In genomic region chr19:1885398-1886119, GRCh38 we compare ENCODE assay signal across 8 cellular contexts. TPM values are rescaled to one million over a fixed set of nuclear protein-coding genes. Genes with fewer than 3 reads are reported as not detected.
DNase-seq lines count a peak whose midpoint lies in the region; ATAC-seq and TF ChIP-seq lines count a peak whose summit lies in the region.
"Not testable (repeated sequence)": the region's sequence is repeated elsewhere in the genome, so short reads cannot be mapped to it uniquely, and the experiment has no call there.

TSS of gene ABHD17A (minus strand) at chr19:1885496. CDS start at chr19:1881566, 3,930 bp downstream.

- DNase-seq in AG04449 (ENCODE audit: low read depth, low spot score) = not testable (repeated sequence)
- DNase-seq in NCI-H526 treated with DMSO at 0.1 percent for 48 hours (lab: John Stamatoyannopoulos, UW) (peak; percentile 39), cerebellum (ENCODE audit: low spot score) (peak; percentile 99), islet precursor cell (peak; percentile 96), spleen (peak; percentile 99)
- peak; percentile 93 to 95 for DNase-seq in activated CD4-positive, alpha-beta T cell treated with anti-CD3 and anti-CD28 coated beads for 4 hours

- POLR2A ChIA-PET in AG04449 (lab: Yijun Ruan, JAX) = interaction anchor here (0.6 to 0.7 kb wide), 2 partner anchors 9 to 16 kb away, joined by 3 to 6 read pairs; no protein-coding TSS in a partner anchor

- intact Hi-C loops in spleen (cut with DNase I; ENCODE audit: low total_unique reads) = not testable (repeated sequence)

- not testable (repeated sequence) for H3K9me3 ChIP-seq in spleen

- not testable (repeated sequence) for H3K27me3 ChIP-seq in spleen (replicated peaks in 1 of 7)

- TF ChIP-seq POLR2A in spleen (IDR thresholded peaks at IDR 0.05) = peak in 2 of 3 donors; percentile 62 to 94

- H3K36me3 ChIP-seq in spleen = not testable (repeated sequence)

- H3K27ac ChIP-seq in spleen = peak within 1 kb of the TSS; percentile 79 to 95 (median 93)

- not testable (repeated sequence) for TF ChIP-seq CTCF in AG04449 (IDR thresholded peaks at IDR 0.05; ENCODE audit: insufficient read depth, low read length, missing control alignments)
- peak in 1 of 11 experiments; percentile 12 for TF ChIP-seq CTCF in spleen (IDR thresholded peaks at IDR 0.05 in 8 of 11, conservative IDR thresholded peaks at IDR 0.05 in 3 of 11)

- ATAC-seq in GM19035 (IDR thresholded peaks at IDR 0.05; ENCODE audit: unreplicated experiment) = peak; percentile 79
- ATAC-seq in HG03442 (IDR thresholded peaks at IDR 0.05; ENCODE audit: unreplicated experiment) = peak; percentile 74

- peak within 1 kb of the TSS; percentile 80 for H3K4me3 ChIP-seq in AG04449 (ENCODE audit: low read depth, low read length)
- H3K4me3 ChIP-seq in spleen = peak within 1 kb of the TSS; percentile 68 to 96 (median 88)

- CTCF ChIA-PET in AG04449 (lab: Yijun Ruan, JAX) = interaction anchor here (1.7 to 3.9 kb wide), 2 partner anchors 12 to 45 kb away, joined by 3 to 14 read pairs; no protein-coding TSS in a partner anchor

- peaks cover 33 to 64% (median 50%) of the 10 kb centered on the region in 6 donors for H3K4me1 ChIP-seq in spleen

- 19 to 33% (median 24%) methylated on average over 28 to 46 of the region's 46 CpGs for WGBS in spleen, 5 donors

RNA-seq across cellular contexts. Expression of gene ABHD17A, which starts in this region (rescaled TPM):
- 37.5 TPM for total RNA-seq in cerebellum
- total RNA-seq in spleen = 100 to 1,000 TPM in 2 of 7 donors, 10 to 100 TPM in 5; 73.4 to 104 (median 83.0) TPM
- 100 to 1,000 TPM in 1 of 3 donors, 10 to 100 TPM in 2; 80.4 to 107 (median 88.1) TPM for polyA plus RNA-seq in spleen
